ENCODE assay signal across 29 cellular contexts in genomic region chr6:13605634-13606033, GRCh38.
"Had no signal": no experiment of that assay in that cellular context is flagged by ENCODE, and none has a peak within 500 bp of the region (broad histone marks: within the 10 kb centered on the region; RNA-seq: fewer than 3 reads in every experiment).

No MANE protein-coding gene starts in this region.

- FAIRE-seq: pancreas, urothelium cell line had no signal

- H3K27ac ChIP-seq: neutrophil, pancreas, psoas muscle, skin epidermis, spleen, stomach, thoracic aorta, thyroid gland, tibial nerve, upper lobe of left lung, vagina had no signal

- H3K4me3 ChIP-seq: pancreas, psoas muscle, skin epidermis, smooth muscle cell, spleen, stomach, thoracic aorta, thyroid gland, tibial nerve, upper lobe of left lung, vagina had no signal

- H3K27me3 ChIP-seq: neutrophil, pancreas, spleen, stomach, thyroid gland, tibial nerve, upper lobe of left lung, vagina had no signal

- H3K4me1 ChIP-seq: pancreas, psoas muscle, stomach, tibial nerve, upper lobe of left lung, vagina had no signal

- H3K27me3 Mint-ChIP-seq: naive thymus-derived CD8-positive, alpha-beta T cell; natural killer cell treated with Interleukin-12 subunit alpha and Interleukin-12 subunit beta and Interleukin-15 and Interleukin-18, amount 100 ng/mL, for 72 hours; stimulated activated naive B cell treated with anti-CD40 and anti-IgM and Interleukin-4, amounts not matched to agents 10 μg/mL and 1 μg/mL and 100 μg/mL, for 72 hours; stimulated activated naive CD8-positive, alpha-beta T cell treated with anti-CD3 and anti-CD28 coated beads, Interleukin-15, Interleukin-2, amounts not matched to agents 100 ng/mL and 50 ng/mL, for 24 hours had no signal

- H3K9me3 ChIP-seq: neutrophil, pancreas, psoas muscle, spleen, stomach, thoracic aorta, thyroid gland, tibial nerve, upper lobe of left lung, vagina had no signal

- DNase-seq: naive thymus-derived CD8-positive, alpha-beta T cell; nephron progenitor cell; nucleus accumbens; pancreas; psoas muscle; right cardiac atrium; spleen; stimulated activated CD4-positive, alpha-beta T cell treated with anti-CD3 and anti-CD28 coated beads, Interleukin-12 subunit alpha, Interleukin-12 subunit beta, amount 100 ng/mL, for 4 hours; stimulated activated CD4-positive, alpha-beta T cell treated with anti-CD3 and anti-CD28 coated beads, Interleukin-1b, Interleukin-23, amount 100 ng/mL, for 48 hours; stimulated activated CD4-positive, alpha-beta T cell treated with anti-CD3 and anti-CD28 coated beads, Interleukin-4, amount 100 ng/mL, for 1 hour; stimulated activated CD4-positive, alpha-beta T cell treated with anti-CD3 and anti-CD28 coated beads, Interleukin-4, amount 100 ng/mL, for 4 hours; stimulated activated CD8-positive, alpha-beta memory T cell treated with anti-CD3 and anti-CD28 coated beads, Interleukin-4, amount 100 ng/mL, for 48 hours; stimulated activated naive B cell treated with anti-CD40 and anti-IgM and Interleukin-4, amounts not matched to agents 10 μg/mL and 1 μg/mL and 100 μg/mL, for 72 hours; stimulated activated naive CD4-positive, alpha-beta T cell treated with Interleukin-2 at 50 U/mL for 16 hours; stomach; thyroid gland; trophoblast cell; upper lobe of left lung had no signal

- H3K9me3 Mint-ChIP-seq: naive thymus-derived CD8-positive, alpha-beta T cell; natural killer cell treated with Interleukin-12 subunit alpha and Interleukin-12 subunit beta and Interleukin-15 and Interleukin-18, amount 100 ng/mL, for 72 hours; nephron progenitor cell; neural crest cell; stimulated activated naive B cell treated with anti-CD40 and anti-IgM and Interleukin-4, amounts not matched to agents 10 μg/mL and 1 μg/mL and 100 μg/mL, for 72 hours; stimulated activated naive CD8-positive, alpha-beta T cell treated with anti-CD3 and anti-CD28 coated beads, Interleukin-15, Interleukin-2, amounts not matched to agents 100 ng/mL and 50 ng/mL, for 24 hours had no signal

- H3K4me3 Mint-ChIP-seq: naive thymus-derived CD8-positive, alpha-beta T cell; natural killer cell treated with Interleukin-12 subunit alpha and Interleukin-12 subunit beta and Interleukin-15 and Interleukin-18, amount 100 ng/mL, for 72 hours; nephron progenitor cell; neural crest cell; stimulated activated naive B cell treated with anti-CD40 and anti-IgM and Interleukin-4, amounts not matched to agents 10 μg/mL and 1 μg/mL and 100 μg/mL, for 72 hours; stimulated activated naive CD8-positive, alpha-beta T cell treated with anti-CD3 and anti-CD28 coated beads, Interleukin-15, Interleukin-2, amounts not matched to agents 100 ng/mL and 50 ng/mL, for 24 hours had no signal

- H3K4me2 ChIP-seq: smooth muscle cell had no signal

- ATAC-seq: naive thymus-derived CD8-positive, alpha-beta T cell; natural killer cell treated with Interleukin-12 subunit alpha and Interleukin-12 subunit beta and Interleukin-15 and Interleukin-18, amount 100 ng/mL, for 72 hours; pancreas; psoas muscle; right cardiac atrium; sciatic nerve; stimulated activated naive B cell treated with anti-CD40 and anti-IgM and Interleukin-4, amounts not matched to agents 10 μg/mL and 1 μg/mL and 100 μg/mL, for 72 hours had no signal

- H3K27ac Mint-ChIP-seq: naive thymus-derived CD8-positive, alpha-beta T cell; natural killer cell treated with Interleukin-12 subunit alpha and Interleukin-12 subunit beta and Interleukin-15 and Interleukin-18, amount 100 ng/mL, for 72 hours; nephron progenitor cell; stimulated activated naive B cell treated with anti-CD40 and anti-IgM and Interleukin-4, amounts not matched to agents 10 μg/mL and 1 μg/mL and 100 μg/mL, for 72 hours; stimulated activated naive CD8-positive, alpha-beta T cell treated with anti-CD3 and anti-CD28 coated beads, Interleukin-15, Interleukin-2, amounts not matched to agents 100 ng/mL and 50 ng/mL, for 24 hours had no signal

- H3K4me1 Mint-ChIP-seq: nephron progenitor cell had no signal
